Comparison of ENCODE assay signal across 9 cellular contexts in genomic region chr17:46020023-46020735, GRCh38. TPM values are rescaled to one million over a fixed set of nuclear protein-coding genes. Genes with fewer than 3 reads are reported as not detected.
A peak's percentile ranks its signal among the peaks of the same experiment; 100 is the strongest.
DNase-seq lines count a peak whose midpoint lies in the region; ATAC-seq and TF ChIP-seq lines count a peak whose summit lies in the region.
"Had no signal": no experiment of that assay in that cellular context is flagged by ENCODE, and none has a peak within 500 bp of the region (broad histone marks: within the 10 kb centered on the region; RNA-seq: fewer than 3 reads in every experiment).

No MANE protein-coding gene starts in this region.

- no peak overlapping the region for H3K27ac ChIP-seq in uterus

- no peaks in the 10 kb centered on the region for H3K9me3 ChIP-seq in mucosa of descending colon
- no peaks in the 10 kb centered on the region for H3K9me3 ChIP-seq in uterus

- no peak for TF ChIP-seq POLR2A in uterus (IDR thresholded peaks at IDR 0.05)

- H3K36me3 ChIP-seq in mucosa of descending colon (ENCODE audit: low read depth) = no peaks in the 10 kb centered on the region
- no peaks in the 10 kb centered on the region for H3K36me3 ChIP-seq in uterus

- no peaks in the 10 kb centered on the region for H3K27me3 ChIP-seq in uterus

- intact Hi-C loops in mucosa of descending colon (cut with DNase I, micrococcal nuclease) (no loop called here), uterus (cut with DNase I; ENCODE audit: low total_unique reads) (no loop called here)

- ATAC-seq in mucosa of descending colon (peak; percentile 86), GM18858 (IDR thresholded peaks at IDR 0.05; ENCODE audit: unreplicated experiment) (no peak)

- no peaks in the 10 kb centered on the region for H3K4me1 ChIP-seq in mucosa of descending colon (ENCODE audit: low read depth)
- H3K4me1 ChIP-seq in uterus = no peaks in the 10 kb centered on the region

- DNase-seq in NOMO-1 treated with DMSO at 0.1 percent for 48 hours (lab: John Stamatoyannopoulos, UW; ENCODE audit: unreplicated experiment) = peak; percentile 20
- no peak for DNase-seq in NOMO-1 treated with dmso at 0.1 percent for 144 hours (lab: John Stamatoyannopoulos, UW; ENCODE audit: unreplicated experiment)
- DNase-seq in activated CD8-positive, alpha-beta memory T cell treated with anti-CD3 and anti-CD28 coated beads, Interleukin-2, amount 50 U/mL, for 48 hours = peak; percentile 67
- DNase-seq in mucosa of descending colon = peak in 1 of 3 donors; percentile 73
- DNase-seq in stimulated activated naive CD4-positive, alpha-beta T cell (lab: John Stamatoyannopoulos, UW) = peak in 5 of 6 experiments; percentile 9 to 37 (median 17)
- DNase-seq in NCI-H187 (lab: John Stamatoyannopoulos, UW) = no peak
- DNase-seq in uterus = no peak
- DNase-seq: foreskin melanocyte had no signal

- TF ChIP-seq CTCF in mucosa of descending colon (IDR thresholded peaks at IDR 0.05) = no peak
- no peak for TF ChIP-seq CTCF in uterus (IDR thresholded peaks at IDR 0.05)

- H3K4me3 ChIP-seq in mucosa of descending colon (no peak overlapping the region), uterus (no peak overlapping the region)

RNA-seq across cellular contexts. Expression of gene STH, which starts 21.1 kb away (rescaled TPM):
- not detected for total RNA-seq in mucosa of descending colon
- total RNA-seq in uterus = not detected

Comparison
In these comparisons a context has a peak if more than half of its experiments do, and no peak if none do; other contexts are left out.
1. DNase-seq: peak in NOMO-1 treated with DMSO at 0.1 percent for 48 hours (single experiment), activated CD8-positive, alpha-beta memory T cell treated with anti-CD3 and anti-CD28 coated beads, Interleukin-2, amount 50 U/mL, for 48 hours (single experiment) and stimulated activated naive CD4-positive, alpha-beta T cell (5 of 6); none in NOMO-1 treated with dmso at 0.1 percent for 144 hours (single experiment), NCI-H187 (0 of 2) and uterus (0 of 2).